In genomic region chr12:108731105-108731865, GRCh38 we compare ENCODE assay signal across 1 cellular context.
TF ChIP-seq lines count a peak whose summit lies in the region.

Gene CORO1C, minus strand, starts transcription at chr12:108731518. Its CDS starts 30,200 bp downstream, at chr12:108701318.

TF ChIP-seq in K562, 482 proteins besides CTCF, POLR2A, EP300 and RAD21 (continued from another document and continues in another):
- TF ChIP-seq MGA (IDR thresholded peaks at IDR 0.05) (0 out of 2 replicates have a peak, but pooled peaks have one; percentile 67), LCOR (CRISPR knock-in tag; IDR thresholded peaks at IDR 0.05) (peak; percentile 6; the same call in 1 of the 2 replicates), ZNF507 (tag; conservative IDR thresholded peaks at IDR 0.05) (no peak), RERE (CRISPR knock-in tag; IDR thresholded peaks at IDR 0.05; ENCODE audit: borderline replicate concordance) (0 out of 2 replicates have a peak, but pooled peaks have one; percentile 40), ZNF511 (CRISPR knock-in tag; IDR thresholded peaks at IDR 0.05) (peak; percentile 63; the same call in 1 of the 2 replicates), USF1 (CRISPR knock-in tag; IDR thresholded peaks at IDR 0.05) (peak; percentile 21; the same call in 1 of the 2 replicates), FOXP4 (CRISPR knock-in tag; IDR thresholded peaks at IDR 0.05; ENCODE audit: borderline replicate concordance) (0 out of 2 replicates have a peak, but pooled peaks have one; percentile 37), ZFP30 (CRISPR knock-in tag; IDR thresholded peaks at IDR 0.05; ENCODE audit: borderline replicate concordance) (no peak), PYGO2 (tag; IDR thresholded peaks at IDR 0.05) (no peak), RFX1 (IDR thresholded peaks at IDR 0.05) (peak; percentile 14; the same call in 1 of the 2 replicates), VEZF1 (CRISPR knock-in tag; IDR thresholded peaks at IDR 0.05) (peak; percentile 94), NFE2L1 (tag; IDR thresholded peaks at IDR 0.05; ENCODE audit: borderline replicate concordance, low read depth) (no peak), NFIX (CRISPR knock-in tag; IDR thresholded peaks at IDR 0.05; ENCODE audit: low read depth) (no peak), ZNF146 (CRISPR knock-in tag; IDR thresholded peaks at IDR 0.05; ENCODE audit: unreplicated experiment) (no peak), CSDE1 (IDR thresholded peaks at IDR 0.05) (no peak), KLF1 (tag; IDR thresholded peaks at IDR 0.05) (peak; percentile 85), GABPB1 (CRISPR knock-in tag; IDR thresholded peaks at IDR 0.05) (peak; percentile 84), CHCHD3 (CRISPR knock-in tag; IDR thresholded peaks at IDR 0.05) (no peak), MAX (CRISPR knock-in tag; IDR thresholded peaks at IDR 0.05) (peak; percentile 71), CREB3L1 (IDR thresholded peaks at IDR 0.05; ENCODE audit: borderline replicate concordance, low read depth) (peak; percentile 69; the same call in 1 of the 2 replicates), FOXK1 (CRISPR knock-in tag; IDR thresholded peaks at IDR 0.05; ENCODE audit: borderline replicate concordance) (no peak), ZNF232 (CRISPR knock-in tag; IDR thresholded peaks at IDR 0.05) (no peak), TCF7L2 (IDR thresholded peaks at IDR 0.05; ENCODE audit: low read depth, low read length) (no peak), TCF7 (IDR thresholded peaks at IDR 0.05; ENCODE audit: borderline replicate concordance) (0 out of 2 replicates have a peak, but pooled peaks have one; percentile 27), ZNF184 (CRISPR knock-in tag; IDR thresholded peaks at IDR 0.05) (no peak), RBFOX2 (IDR thresholded peaks at IDR 0.05; ENCODE audit: low read depth, low read length) (peak; percentile 80), BACH1 (tag; IDR thresholded peaks at IDR 0.05) (no peak), ZNF3 (CRISPR knock-in tag; IDR thresholded peaks at IDR 0.05) (no peak)
